Comparison of ENCODE assay signal across 10 cellular contexts in genomic region chr3:187291512-187292132, GRCh38. TPM values are rescaled to one million over a fixed set of nuclear protein-coding genes. Genes with fewer than 3 reads are reported as not detected.
A peak's percentile ranks its signal among the peaks of the same experiment; 100 is the strongest.
DNase-seq lines count a peak whose midpoint lies in the region; ATAC-seq and TF ChIP-seq lines count a peak whose summit lies in the region.
"Had no signal": no experiment of that assay in that cellular context is flagged by ENCODE, and none has a peak within 500 bp of the region (broad histone marks: within the 10 kb centered on the region; RNA-seq: fewer than 3 reads in every experiment).

Gene MASP1 (minus strand): TSS chr3:187291737. CDS start chr3:187291632, 105 bp downstream.

- H3K9me3 Mint-ChIP-seq in Caco-2 (ENCODE audit: unreplicated experiment): peaks cover 9% of the 10 kb centered on the region
- H3K9me3 Mint-ChIP-seq in progenitor cell of endocrine pancreas (ENCODE audit: low read depth): no peaks in the 10 kb centered on the region
- no peaks in the 10 kb centered on the region for H3K9me3 Mint-ChIP-seq in activated naive CD4-positive, alpha-beta T cell treated with anti-CD3 and anti-CD28 coated beads for 36 hours

- H3K27me3 ChIP-seq in Caco-2 (replicated peaks; ENCODE audit: control insufficient read depth, insufficient read depth, low read length) (no peaks in the 10 kb centered on the region), body of pancreas (no peaks in the 10 kb centered on the region)

- BruUV-seq in Caco-2 (replicated peaks; lab: Mats Ljungman, UMichigan): no TSS peak

- intact Hi-C loops in Caco-2 (cut with micrococcal nuclease; ENCODE audit: unreplicated experiment): no loop called here
- intact Hi-C loops in body of pancreas (cut with DNase I): no loop called here
- intact Hi-C loops in activated naive CD4-positive, alpha-beta T cell treated with anti-CD3 and anti-CD28 coated beads for 36 hours (cut with micrococcal nuclease): loop anchor here (10.0 kb wide), 1 partner anchor 177 kb away; no protein-coding TSS in a partner anchor

- POLR2A ChIA-PET in Caco-2 (lab: Charles Lee): no interaction called here

- H3K4me3 Mint-ChIP-seq in Caco-2 (ENCODE audit: unreplicated experiment) (peak within 1 kb of the TSS; percentile 1), progenitor cell of endocrine pancreas (ENCODE audit: low read depth) (peak within 1 kb of the TSS; percentile 39)
- no peak within 1 kb of the TSS for H3K4me3 Mint-ChIP-seq in activated naive CD4-positive, alpha-beta T cell treated with anti-CD3 and anti-CD28 coated beads for 36 hours

- H3K9me3 ChIP-seq in Caco-2: no peaks in the 10 kb centered on the region
- H3K9me3 ChIP-seq in body of pancreas: no peaks in the 10 kb centered on the region

- H3K4me1 Mint-ChIP-seq in Caco-2 (ENCODE audit: low read depth, unreplicated experiment) (peaks cover 7% of the 10 kb centered on the region), progenitor cell of endocrine pancreas (ENCODE audit: low read depth) (peaks cover 24% of the 10 kb centered on the region)
- peaks cover 2% of the 10 kb centered on the region for H3K4me1 Mint-ChIP-seq in activated naive CD4-positive, alpha-beta T cell treated with anti-CD3 and anti-CD28 coated beads for 36 hours (ENCODE audit: low read depth)

- H3K36me3 Mint-ChIP-seq in Caco-2 (ENCODE audit: insufficient read depth, unreplicated experiment): no peaks in the 10 kb centered on the region
- H3K36me3 Mint-ChIP-seq in progenitor cell of endocrine pancreas (ENCODE audit: insufficient read depth): no peaks in the 10 kb centered on the region
- H3K36me3 Mint-ChIP-seq in activated naive CD4-positive, alpha-beta T cell treated with anti-CD3 and anti-CD28 coated beads for 36 hours (ENCODE audit: low read depth): no peaks in the 10 kb centered on the region

- H3K4me1 ChIP-seq in Caco-2 (peaks cover 4% of the 10 kb centered on the region; the same call in 1 of the 2 replicates), body of pancreas (peaks cover 12% of the 10 kb centered on the region)

- 13 to 14% methylated on average over 10 of the region's 10 CpGs for WGBS in body of pancreas, 2 donors

- TF ChIP-seq POLR2A in body of pancreas (IDR thresholded peaks at IDR 0.05): no peak

- H3K27me3 Mint-ChIP-seq in Caco-2 (ENCODE audit: insufficient read depth, unreplicated experiment): peaks cover 3% of the 10 kb centered on the region
- H3K27me3 Mint-ChIP-seq in progenitor cell of endocrine pancreas: peaks cover 30% of the 10 kb centered on the region
- H3K27me3 Mint-ChIP-seq in activated naive CD4-positive, alpha-beta T cell treated with anti-CD3 and anti-CD28 coated beads for 36 hours (ENCODE audit: low read depth): peaks cover 22% of the 10 kb centered on the region

- no peak within 1 kb of the TSS for H3K27ac ChIP-seq in body of pancreas
- H3K27ac ChIP-seq: C4-2B had no signal

- H3K36me3 ChIP-seq in Caco-2 (ENCODE audit: control insufficient read depth, insufficient read depth, low read length): no peaks in the 10 kb centered on the region
- no peaks in the 10 kb centered on the region for H3K36me3 ChIP-seq in body of pancreas (replicated peaks in 1 of 2; ENCODE audit: insufficient read depth in 1 of 2, low read depth in 2 of 2)

- ATAC-seq in body of pancreas (peak; percentile 21), GM18873 (IDR thresholded peaks at IDR 0.05; ENCODE audit: low FRiP score, unreplicated experiment) (no peak), HG03342 (IDR thresholded peaks at IDR 0.05; ENCODE audit: unreplicated experiment) (no peak)

- no peak within 1 kb of the TSS for H3K27ac Mint-ChIP-seq in Caco-2 (ENCODE audit: unreplicated experiment)
- H3K27ac Mint-ChIP-seq in progenitor cell of endocrine pancreas: peak within 1 kb of the TSS; percentile 30
- H3K27ac Mint-ChIP-seq in activated naive CD4-positive, alpha-beta T cell treated with anti-CD3 and anti-CD28 coated beads for 36 hours: no peak within 1 kb of the TSS

- DNase-seq in Caco-2: peak in 1 of 2 experiments; percentile 23
- peak in 2 of 4 donors; percentile 15 to 16 for DNase-seq in body of pancreas
- DNase-seq in progenitor cell of endocrine pancreas (ENCODE audit: low spot score, unreplicated experiment): no peak
- no peak for DNase-seq in activated T-cell treated with anti-CD3 and anti-CD28 coated beads, Interleukin-2, amount 50 U/mL, for 1 hour
- no peak for DNase-seq in activated naive CD4-positive, alpha-beta T cell treated with anti-CD3 and anti-CD28 coated beads for 36 hours
- DNase-seq: KG1 had no signal

- H3K4me3 ChIP-seq in Caco-2 (ENCODE audit: low read depth, low read length) (no peak within 1 kb of the TSS), body of pancreas (no peak within 1 kb of the TSS), iPS-11a (ENCODE audit: low read depth, low read length) (peak within 1 kb of the TSS; percentile 40)

- CTCF ChIA-PET in Caco-2 (lab: Charles Lee): interaction anchor here (1.6 kb wide), 1 partner anchor 71 kb away, joined by 9 read pairs; no protein-coding TSS in a partner anchor
- CTCF ChIA-PET in activated naive CD4-positive, alpha-beta T cell treated with anti-CD3 and anti-CD28 coated beads for 36 hours (lab: Charles Lee): no interaction called here

- no peak for TF ChIP-seq CTCF in Caco-2 (IDR thresholded peaks at IDR 0.05; ENCODE audit: insufficient read depth in 1 of 2, low read depth in 1 of 2, low read length in 1 of 2, severe bottlenecking in 1 of 2, unreplicated experiment in 1 of 2)
- TF ChIP-seq CTCF in body of pancreas (IDR thresholded peaks at IDR 0.05): no peak
- TF ChIP-seq CTCF in progenitor cell of endocrine pancreas (IDR thresholded peaks at IDR 0.05; ENCODE audit: unreplicated experiment): no peak

RNA-seq across cellular contexts. Expression of gene MASP1, which starts in this region (rescaled TPM):
- total RNA-seq in Caco-2 (2022) (not detected in 2 replicates), body of pancreas (1 to 10 TPM in 1 of 2 donors, not detected in 1; 2.3 TPM), progenitor cell of endocrine pancreas (0.60 and 1.6 TPM in 2 replicates)
- not detected for total RNA-seq in activated naive CD4-positive, alpha-beta T cell treated with anti-CD3 and anti-CD28 coated beads for 36 hours
